In genomic region chr15:58269455-58270414, GRCh38 we compare ENCODE assay signal across 8 cellular contexts.
A peak's percentile ranks its signal among the peaks of the same experiment; 100 is the strongest.
DNase-seq lines count a peak whose midpoint lies in the region; ATAC-seq, FAIRE-seq and TF ChIP-seq lines count a peak whose summit lies in the region.

No MANE protein-coding gene starts in this region.

- DNase-seq in CD8-positive, alpha-beta memory T cell = peak in 3 of 5 donors; percentile 2 to 48 (median 16)
- peak; percentile 13 for DNase-seq in H54 (ENCODE audit: insufficient read length, low spot score)
- DNase-seq in NCI-H82 (lab: John Stamatoyannopoulos, UW) = peak; percentile 86
- peak; percentile 17 for DNase-seq in activated naive CD4-positive, alpha-beta T cell treated with anti-CD3 and anti-CD28 coated beads, Interleukin-2, amount 50 U/mL, for 16 hours
- peak; percentile 61 for DNase-seq in glomerular visceral epithelial cell (ENCODE audit: extremely low spot score)
- peak; percentile 84 for DNase-seq in pons (ENCODE audit: low spot score)
- no peak for DNase-seq in mesenteric fat pad (ENCODE audit: low spot score)

- POLR2A ChIA-PET in CD8-positive, alpha-beta memory T cell (lab: Charles Lee) = interaction anchor here (0.6 to 0.7 kb wide), 2 partner anchors 73 to 217 kb away, joined by 4 to 12 read pairs; no protein-coding TSS in a partner anchor

- no peak for ATAC-seq in GM21390 (IDR thresholded peaks at IDR 0.05; ENCODE audit: unreplicated experiment)

- peaks cover 0 to 11% (median 0%) of the 10 kb centered on the region in 3 donors for H3K36me3 Mint-ChIP-seq in CD8-positive, alpha-beta memory T cell

- peaks cover 2 to 11% (median 9%) of the 10 kb centered on the region in 3 donors for H3K4me1 Mint-ChIP-seq in CD8-positive, alpha-beta memory T cell

- H3K4me3 ChIP-seq in CD8-positive, alpha-beta memory T cell (ENCODE audit: low read length) = no peak overlapping the region

- no peak overlapping the region for H3K27ac ChIP-seq in CD8-positive, alpha-beta memory T cell (ENCODE audit: low read depth, low read length)

- no peak for FAIRE-seq in H54 (lab: Jason Lieb, UNC)

- H3K4me3 Mint-ChIP-seq in CD8-positive, alpha-beta memory T cell = peak overlapping the region in 1 of 7 donors; percentile 43

- TF ChIP-seq POLR2A in H54 (IDR thresholded peaks at IDR 0.05; ENCODE audit: low read depth, low read length) = no peak

- H3K27me3 ChIP-seq in CD8-positive, alpha-beta memory T cell (ENCODE audit: insufficient read depth, low read length, poor library complexity, severe bottlenecking) = no peaks in the 10 kb centered on the region

- CTCF ChIA-PET in CD8-positive, alpha-beta memory T cell (lab: Charles Lee) = interaction anchor here (0.7 to 2.0 kb wide), 5 partner anchors 25 to 1259 kb away, joined by 3 to 5 read pairs (median 3); no protein-coding TSS in a partner anchor

- H3K9me3 ChIP-seq in CD8-positive, alpha-beta memory T cell (ENCODE audit: low read length) = no peaks in the 10 kb centered on the region

- H3K4me1 ChIP-seq in CD8-positive, alpha-beta memory T cell (ENCODE audit: insufficient read depth, low read length) = peaks cover 6% of the 10 kb centered on the region

- peaks cover 3 to 4% of the 10 kb centered on the region in 2 donors for H3K27me3 Mint-ChIP-seq in CD8-positive, alpha-beta memory T cell

- no peaks in the 10 kb centered on the region for H3K36me3 ChIP-seq in CD8-positive, alpha-beta memory T cell (ENCODE audit: insufficient read depth, low read length)

- H3K27ac Mint-ChIP-seq in CD8-positive, alpha-beta memory T cell = peak overlapping the region in 2 of 8 donors; percentile 79 to 83

- H3K9me3 Mint-ChIP-seq in CD8-positive, alpha-beta memory T cell = peaks cover 2 to 6% (median 3%) of the 10 kb centered on the region in 5 donors
